ENCODE assay signal across 8 cellular contexts in genomic region chr19:46404039-46404883, GRCh38. TPM values are rescaled to one million over a fixed set of nuclear protein-coding genes. Genes with fewer than 3 reads are reported as not detected.
A peak's percentile ranks its signal among the peaks of the same experiment; 100 is the strongest.
DNase-seq lines count a peak whose midpoint lies in the region; ATAC-seq and TF ChIP-seq lines count a peak whose summit lies in the region.

No MANE protein-coding gene starts in this region.

- no peaks in the 10 kb centered on the region for H3K36me3 ChIP-seq in Peyer's patch
- no peaks in the 10 kb centered on the region for H3K36me3 ChIP-seq in neuron (ENCODE audit: insufficient read depth, low read length)

- peak overlapping the region in 3 of 4 donors; percentile 40 to 60 (median 59) for H3K27ac ChIP-seq in Peyer's patch

- H3K9me3 ChIP-seq in Peyer's patch: no peaks in the 10 kb centered on the region
- no peaks in the 10 kb centered on the region for H3K9me3 ChIP-seq in neuron (ENCODE audit: low read length)

- ATAC-seq in HG02970 (IDR thresholded peaks at IDR 0.05; ENCODE audit: low FRiP score, unreplicated experiment) (no peak), GM19324 (IDR thresholded peaks at IDR 0.05; ENCODE audit: low FRiP score, unreplicated experiment) (no peak), HG03095 (IDR thresholded peaks at IDR 0.05; ENCODE audit: unreplicated experiment) (no peak), HG02938 (IDR thresholded peaks at IDR 0.05; ENCODE audit: unreplicated experiment) (no peak)

- TF ChIP-seq POLR2A in Peyer's patch (IDR thresholded peaks at IDR 0.05): no peak

- peak overlapping the region; percentile 18 to 64 (median 42) for H3K4me3 ChIP-seq in Peyer's patch
- peak overlapping the region; percentile 58 for H3K4me3 ChIP-seq in fibroblast of villous mesenchyme (ENCODE audit: low read depth, low read length)
- H3K4me3 ChIP-seq in neuron (ENCODE audit: low read length): no peak overlapping the region

- peaks cover 0 to 29% (median 0%) of the 10 kb centered on the region in 4 donors for H3K4me1 ChIP-seq in Peyer's patch
- H3K4me1 ChIP-seq in neuron (ENCODE audit: insufficient read depth, low read length): peaks cover 21% of the 10 kb centered on the region

- H2AFZ ChIP-seq in neuron (ENCODE audit: low read depth, low read length): peak overlapping the region; percentile 40

- peaks cover 0 to 4% of the 10 kb centered on the region in 2 donors for H3K27me3 ChIP-seq in Peyer's patch
- no peaks in the 10 kb centered on the region for H3K27me3 ChIP-seq in neuron (ENCODE audit: insufficient read depth, low read length)

- TF ChIP-seq CTCF in Peyer's patch (IDR thresholded peaks at IDR 0.05) (peak in 3 of 6 experiments; percentile 5 to 25 (median 7)), fibroblast of villous mesenchyme (IDR thresholded peaks at IDR 0.05; ENCODE audit: insufficient read depth, low read depth, low read length) (no peak)

- peak; percentile 6 for DNase-seq in DMS79 (lab: John Stamatoyannopoulos, UW)
- DNase-seq in Peyer's patch: peak in 2 of 3 donors; percentile 58 to 73
- peak; percentile 71 for DNase-seq in fibroblast of villous mesenchyme (ENCODE audit: low read depth)

RNA-seq across cellular contexts. Expression of gene CCDC8, which starts 9.1 kb away (rescaled TPM):
- total RNA-seq in Peyer's patch: 1 to 10 TPM in 1 of 4 donors, under 1 TPM in 3; 0.70 to 2.5 (median 0.90) TPM
- 8.6 and 12.9 TPM in 2 replicates for total RNA-seq in fibroblast of villous mesenchyme

RNA-seq across cellular contexts. Expression of gene PNMA8C, which starts 24.5 kb away (rescaled TPM):
- not detected for total RNA-seq in Peyer's patch
- under 0.01 TPM in 2 replicates for total RNA-seq in fibroblast of villous mesenchyme

RNA-seq across cellular contexts. Expression of gene PPP5C, which starts 57.4 kb away (rescaled TPM):
- total RNA-seq in Peyer's patch (100 to 1,000 TPM in 3 of 4 donors, 10 to 100 TPM in 1; 68.8 to 214 (median 129) TPM), fibroblast of villous mesenchyme (44.9 and 48.3 TPM in 2 replicates)

Comparison
In these comparisons a context has a peak if more than half of its experiments do, and no peak if none do; other contexts are left out.
1. DNase-seq: peak in every context shown above with its lines; median percentile 71 in fibroblast of villous mesenchyme; 66 in Peyer's patch; 6 in DMS79.